10 cellular contexts compared by ENCODE assay signal in the genomic region with DNA sequence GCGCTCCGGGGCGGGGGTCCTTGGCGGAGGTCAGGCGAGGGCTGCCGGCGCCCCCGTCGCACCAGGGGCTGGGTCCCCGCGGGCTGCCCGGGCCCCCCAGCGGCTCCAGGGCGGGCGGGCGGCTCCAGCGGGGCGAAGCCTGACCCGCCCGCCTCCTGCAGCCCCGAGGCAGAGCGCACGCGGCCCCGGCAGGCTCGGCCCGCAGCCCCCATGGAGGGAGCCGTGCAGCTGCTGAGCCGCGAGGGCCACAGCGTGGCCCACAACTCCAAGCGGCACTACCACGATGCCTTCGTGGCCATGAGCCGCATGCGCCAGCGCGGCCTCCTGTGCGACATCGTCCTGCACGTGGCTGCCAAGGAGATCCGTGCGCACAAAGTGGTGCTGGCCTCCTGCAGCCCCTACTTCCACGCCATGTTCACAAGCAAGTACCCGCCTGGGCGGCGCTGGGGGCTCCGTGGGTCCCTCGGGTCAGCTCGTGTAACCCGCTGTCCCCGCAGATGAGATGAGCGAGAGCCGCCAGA. TPM values are rescaled to one million over a fixed set of nuclear protein-coding genes. Genes with fewer than 3 reads are reported as not detected.
A peak's percentile ranks its signal among the peaks of the same experiment; 100 is the strongest.
DNase-seq lines count a peak whose midpoint lies in the region; ATAC-seq and TF ChIP-seq lines count a peak whose summit lies in the region.
"Had no signal": no experiment of that assay in that cellular context is flagged by ENCODE, and none has a peak within 500 bp of the region (broad histone marks: within the 10 kb centered on the region; RNA-seq: fewer than 3 reads in every experiment).

No MANE protein-coding gene starts in this region.

- H3K27me3 ChIP-seq in iPS-20b (ENCODE audit: insufficient read depth, low read length): peaks cover 27% of the 10 kb centered on the region
- H3K27me3 ChIP-seq in stomach: peaks cover 0 to 6% (median 0%) of the 10 kb centered on the region in 3 donors

- H3K4me3 ChIP-seq in iPS-20b (ENCODE audit: low read length) (peak overlapping the region; percentile 60), stomach (peak overlapping the region; percentile 99 to 100 (median 100))

- no peak overlapping the region for H3K9ac ChIP-seq in iPS-20b (ENCODE audit: low read depth, low read length)

- peak overlapping the region; percentile 46 for H3K4me3 Mint-ChIP-seq in T-helper 2 cell treated with Interferon-gamma antibody and Interleukin-4, amounts not matched to agents 5 μg/mL and 100 μg/mL, for 36 hours
- H3K4me3 Mint-ChIP-seq in activated B cell treated with CpG ODN at 0.5 μM for 24 hours: peak overlapping the region; percentile 46

- no peak for TF ChIP-seq POLR2A in stomach (IDR thresholded peaks at IDR 0.05)

- TF ChIP-seq CTCF in activated B cell treated with CpG ODN at 0.5 μM for 24 hours (IDR thresholded peaks at IDR 0.05) (no peak), stomach (IDR thresholded peaks at IDR 0.05) (no peak)

- H3K27ac Mint-ChIP-seq in T-helper 2 cell treated with Interferon-gamma antibody and Interleukin-4, amounts not matched to agents 5 μg/mL and 100 μg/mL, for 36 hours: no peak overlapping the region
- H3K27ac Mint-ChIP-seq in activated B cell treated with CpG ODN at 0.5 μM for 24 hours: no peak overlapping the region

- H3K36me3 ChIP-seq in iPS-20b (ENCODE audit: insufficient read depth, low read depth, low read length) (peaks cover 19% of the 10 kb centered on the region), stomach (peaks cover 20 to 43% (median 34%) of the 10 kb centered on the region in 4 donors)

- H3K9me3 ChIP-seq in iPS-20b (ENCODE audit: insufficient read depth, low read depth, low read length) (no peaks in the 10 kb centered on the region), stomach (no peaks in the 10 kb centered on the region)

- CTCF ChIA-PET in activated B cell treated with CpG ODN at 0.5 μM for 24 hours (lab: Charles Lee): no interaction called here

- peaks cover 7% of the 10 kb centered on the region for H3K4me1 Mint-ChIP-seq in T-helper 2 cell treated with Interferon-gamma antibody and Interleukin-4, amounts not matched to agents 5 μg/mL and 100 μg/mL, for 36 hours (ENCODE audit: low read depth)
- peaks cover 27% of the 10 kb centered on the region for H3K4me1 Mint-ChIP-seq in activated B cell treated with CpG ODN at 0.5 μM for 24 hours

- H3K4me1 ChIP-seq in iPS-20b (ENCODE audit: insufficient read depth, low read length) (no peaks in the 10 kb centered on the region), stomach (peaks cover 35 to 54% (median 51%) of the 10 kb centered on the region in 4 donors)

- POLR2A ChIA-PET in activated B cell treated with CpG ODN at 0.5 μM for 24 hours (lab: Charles Lee): no interaction called here

- no peak for DNase-seq in T-helper 2 cell treated with Interferon-gamma antibody and Interleukin-4, amounts not matched to agents 5 μg/mL and 100 μg/mL, for 36 hours (ENCODE audit: low spot score)
- no peak for DNase-seq in T-helper 2 cell
- no peak for DNase-seq in activated B cell treated with CpG ODN at 0.5 μM for 24 hours
- no peak for DNase-seq in stomach
- no peak for DNase-seq in NCI-H2196 (lab: John Stamatoyannopoulos, UW; ENCODE audit: unreplicated experiment)
- no peak for DNase-seq in anterior cingulate cortex (lab: John Stamatoyannopoulos, UW)
- no peak for DNase-seq in NCI-H1694 treated with DMSO at 0.1 percent for 48 hours (lab: John Stamatoyannopoulos, UW)
- DNase-seq: foreskin keratinocyte, NCI-H1694 had no signal

- no peak for TF ChIP-seq EP300 in stomach (IDR thresholded peaks at IDR 0.05)

- WGBS in stomach, 5 donors: 34 to 87% (median 48%) methylated on average over 3 to 54 of the region's 54 CpGs

- intact Hi-C loops in activated B cell treated with CpG ODN at 0.5 μM for 24 hours (cut with micrococcal nuclease): loop anchor here (5.0 kb wide), 1 partner anchor 54 kb away; no protein-coding TSS in a partner anchor
- intact Hi-C loops in stomach (cut with DNase I; ENCODE audit: low total_unique reads): no loop called here

- H3K27me3 Mint-ChIP-seq in T-helper 2 cell treated with Interferon-gamma antibody and Interleukin-4, amounts not matched to agents 5 μg/mL and 100 μg/mL, for 36 hours (ENCODE audit: low read depth): no peaks in the 10 kb centered on the region
- H3K27me3 Mint-ChIP-seq in activated B cell treated with CpG ODN at 0.5 μM for 24 hours: no peaks in the 10 kb centered on the region

- peaks cover 9% of the 10 kb centered on the region for H3K36me3 Mint-ChIP-seq in T-helper 2 cell treated with Interferon-gamma antibody and Interleukin-4, amounts not matched to agents 5 μg/mL and 100 μg/mL, for 36 hours (ENCODE audit: low read depth)
- H3K36me3 Mint-ChIP-seq in activated B cell treated with CpG ODN at 0.5 μM for 24 hours (ENCODE audit: low read depth): peaks cover 20% of the 10 kb centered on the region

- ATAC-seq in activated B cell treated with CpG ODN at 0.5 μM for 24 hours (ENCODE audit: low read depth): no peak

- no peaks in the 10 kb centered on the region for H3K9me3 Mint-ChIP-seq in T-helper 2 cell treated with Interferon-gamma antibody and Interleukin-4, amounts not matched to agents 5 μg/mL and 100 μg/mL, for 36 hours
- H3K9me3 Mint-ChIP-seq in activated B cell treated with CpG ODN at 0.5 μM for 24 hours: no peaks in the 10 kb centered on the region

- H3K27ac ChIP-seq in iPS-20b (ENCODE audit: low read length): no peak overlapping the region
- peak overlapping the region in 2 of 5 donors; percentile 72 to 80 for H3K27ac ChIP-seq in stomach
- H3K27ac ChIP-seq: foreskin keratinocyte had no signal

RNA-seq across cellular contexts. Expression of a gene that starts 0.8 kb away (rescaled TPM):
- 15.1 and 16.4 TPM in 2 replicates for total RNA-seq in activated B cell treated with CpG ODN at 0.5 μM for 24 hours
- 10 to 100 TPM in 2 of 5 donors, 1 to 10 TPM in 3; 1.7 to 99.9 (median 8.1) TPM for total RNA-seq in stomach
- polyA plus RNA-seq in stomach: 10 to 100 TPM in 1 of 3 donors, 1 to 10 TPM in 2; 6.0 to 19.3 (median 7.2) TPM

RNA-seq across cellular contexts. Expression of a gene that starts 2.1 kb away (rescaled TPM):
- total RNA-seq in activated B cell treated with CpG ODN at 0.5 μM for 24 hours (95.5 and 96.8 TPM in 2 replicates), stomach (10 to 100 TPM; 30.4 to 69.2 (median 40.3) TPM)
- 10 to 100 TPM; 33.5 to 57.9 (median 50.1) TPM for polyA plus RNA-seq in stomach

RNA-seq across cellular contexts. Expression of a gene that starts 5.1 kb away (rescaled TPM):
- 1.3 and 1.4 TPM in 2 replicates for total RNA-seq in activated B cell treated with CpG ODN at 0.5 μM for 24 hours
- 10 to 100 TPM in 1 of 5 donors, under 1 TPM in 3, not detected in 1; 0.29 to 29.2 (median 0.50) TPM for total RNA-seq in stomach
- 10 to 100 TPM in 1 of 3 donors, 1 to 10 TPM in 1, not detected in 1; 2.9 to 13.6 TPM for polyA plus RNA-seq in stomach

RNA-seq across cellular contexts. Expression of a gene that starts 20.7 kb away (rescaled TPM):
- not detected in 2 replicates for total RNA-seq in activated B cell treated with CpG ODN at 0.5 μM for 24 hours
- total RNA-seq in stomach: under 1 TPM in 1 of 5 donors, not detected in 4; 0.43 TPM
- polyA plus RNA-seq in stomach: under 1 TPM; 0.37 to 0.88 (median 0.46) TPM
- total RNA-seq: foreskin keratinocyte had no signal
- polyA plus RNA-seq: foreskin keratinocyte had no signal

RNA-seq across cellular contexts. Expression of a gene that starts 37.5 kb away (rescaled TPM):
- not detected in 2 replicates for total RNA-seq in activated B cell treated with CpG ODN at 0.5 μM for 24 hours
- total RNA-seq in stomach: 1 to 10 TPM in 4 of 5 donors, not detected in 1; 3.6 to 9.8 (median 4.7) TPM
- polyA plus RNA-seq in stomach: 10 to 100 TPM in 1 of 3 donors, 1 to 10 TPM in 2; 3.5 to 23.3 (median 4.3) TPM
- total RNA-seq: foreskin keratinocyte had no signal
